In the genomic region with DNA sequence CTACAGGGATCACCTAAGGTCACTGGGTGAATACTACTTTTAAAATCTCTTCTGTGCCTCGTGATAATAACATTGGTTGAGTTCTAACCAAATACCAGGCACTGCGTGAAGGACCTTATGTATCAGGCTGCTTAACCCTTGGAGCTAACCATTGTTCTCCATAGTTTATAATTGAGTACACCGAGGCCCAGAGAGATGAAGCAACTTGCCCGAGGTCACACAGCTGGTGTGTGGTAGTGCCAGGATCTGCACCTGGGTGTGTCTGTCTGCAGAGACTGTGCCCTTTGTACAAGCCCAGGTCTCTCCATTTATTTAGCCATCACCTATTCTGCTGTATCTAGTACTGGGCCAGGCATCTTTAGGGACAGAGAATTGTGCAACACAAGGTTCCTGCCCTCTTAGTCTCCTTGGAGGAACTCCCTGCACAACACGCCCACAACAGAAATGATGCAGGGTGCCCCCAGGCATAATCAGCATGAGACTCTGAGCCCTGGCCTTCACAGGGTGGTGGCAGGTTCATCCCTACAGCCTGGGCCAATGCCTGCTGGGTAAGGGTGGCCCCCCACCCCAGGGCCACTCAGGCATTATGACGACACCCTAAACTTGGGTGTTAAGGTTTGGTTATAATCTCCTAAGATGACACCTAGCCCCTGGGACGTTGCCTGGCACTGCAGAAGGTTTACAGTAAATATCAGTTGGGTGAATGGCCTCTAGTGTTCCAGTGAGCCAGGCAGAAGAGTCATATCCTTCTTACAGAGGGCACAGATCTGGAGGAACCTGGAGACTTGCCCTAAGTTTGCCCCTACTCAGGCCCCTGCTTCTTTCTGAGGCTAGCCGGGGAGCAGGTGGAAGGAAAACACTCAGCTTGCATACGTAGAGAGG, we compare ENCODE assay signal across 1 cellular context.
TF ChIP-seq lines count a peak whose summit lies in the region.

No MANE protein-coding gene starts in this region.

TF ChIP-seq in IMR-90, 13 proteins besides CTCF, POLR2A, EP300 and RAD21:
- TF ChIP-seq, protein P1, sequence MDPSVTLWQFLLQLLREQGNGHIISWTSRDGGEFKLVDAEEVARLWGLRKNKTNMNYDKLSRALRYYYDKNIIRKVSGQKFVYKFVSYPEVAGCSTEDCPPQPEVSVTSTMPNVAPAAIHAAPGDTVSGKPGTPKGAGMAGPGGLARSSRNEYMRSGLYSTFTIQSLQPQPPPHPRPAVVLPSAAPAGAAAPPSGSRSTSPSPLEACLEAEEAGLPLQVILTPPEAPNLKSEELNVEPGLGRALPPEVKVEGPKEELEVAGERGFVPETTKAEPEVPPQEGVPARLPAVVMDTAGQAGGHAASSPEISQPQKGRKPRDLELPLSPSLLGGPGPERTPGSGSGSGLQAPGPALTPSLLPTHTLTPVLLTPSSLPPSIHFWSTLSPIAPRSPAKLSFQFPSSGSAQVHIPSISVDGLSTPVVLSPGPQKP (IDR thresholded peaks at IDR 0.05; ENCODE audit: borderline replicate concordance, low read depth, low read length): no peak
- TF ChIP-seq CHD1 (IDR thresholded peaks at IDR 0.05; ENCODE audit: low read depth, low read length) (no peak), CEBPB (IDR thresholded peaks at IDR 0.05; ENCODE audit: low read depth, low read length) (peak; percentile 92), RFX5 (IDR thresholded peaks at IDR 0.05; ENCODE audit: low read depth, low read length) (no peak)
